In the genomic region with DNA sequence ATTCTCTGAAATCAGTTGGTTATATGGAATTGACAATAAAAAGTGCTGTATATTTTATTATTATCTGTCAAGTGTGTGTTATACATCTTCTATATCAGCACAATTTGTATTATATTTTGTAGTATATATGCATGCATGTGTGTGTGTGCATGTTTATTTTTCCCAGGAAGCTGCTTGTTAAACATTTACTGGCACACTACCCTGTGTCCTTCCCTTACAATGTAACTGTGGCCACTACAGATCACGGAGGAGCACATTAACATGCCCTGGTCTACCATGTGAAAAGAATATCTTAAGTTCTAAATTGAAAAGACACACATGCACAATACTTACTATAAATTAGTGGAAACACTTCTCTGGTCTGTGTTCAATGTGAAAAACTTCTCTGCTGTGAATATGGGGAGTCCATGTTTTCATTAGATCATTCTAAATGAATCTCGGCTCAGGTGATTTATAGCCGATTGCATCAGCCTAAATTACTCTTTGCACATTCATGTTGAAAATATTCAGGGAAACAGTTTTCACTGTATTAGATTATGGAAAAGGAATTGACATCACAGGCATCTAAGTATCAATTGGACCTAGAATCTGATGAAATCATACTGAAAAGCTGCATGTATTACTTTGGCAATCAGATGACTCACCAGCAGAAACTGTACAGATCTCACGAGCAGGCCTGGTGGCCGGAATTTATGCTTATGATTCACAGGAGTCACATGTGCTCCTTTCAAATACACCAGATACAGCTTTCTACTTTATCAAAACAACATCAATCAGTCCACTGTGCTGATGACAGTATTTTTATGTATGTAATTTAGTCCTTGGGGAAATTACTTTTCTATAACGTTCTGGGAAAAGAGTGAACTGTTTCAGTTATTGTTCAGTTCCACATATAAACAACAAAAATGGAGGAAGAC, we compare ENCODE assay signal across 8 cellular contexts. TPM values are rescaled to one million over a fixed set of nuclear protein-coding genes. Genes with fewer than 3 reads are reported as not detected.
DNase-seq lines count a peak whose midpoint lies in the region; ATAC-seq, FAIRE-seq and TF ChIP-seq lines count a peak whose summit lies in the region.

No MANE protein-coding gene starts in this region.

- CTCF ChIA-PET in A549 (lab: Yijun Ruan, JAX) = interaction anchor here (1.1 to 7.1 kb wide), 9 partner anchors 8 to 90 kb away, joined by 3 to 98 read pairs (median 6); partner anchors contain the start of gene LURAP1L

- no peak overlapping the region for H3K14ac ChIP-seq in mesenchymal stem cell (ENCODE audit: low read length in 2 of 2)

- no peak overlapping the region for H2BK12ac ChIP-seq in mesenchymal stem cell (ENCODE audit: low read length in 2 of 2)

- H3K9me3 ChIP-seq in A549 = peaks cover 12% of the 10 kb centered on the region
- H3K9me3 ChIP-seq in mesenchymal stem cell (ENCODE audit: control insufficient read depth, low read length) = no peaks in the 10 kb centered on the region
- no peaks in the 10 kb centered on the region for H3K9me3 ChIP-seq in vagina

- peak; percentile 100 for FAIRE-seq in A549 (lab: Jason Lieb, UNC)

- no peak overlapping the region for H4K8ac ChIP-seq in mesenchymal stem cell (ENCODE audit: low read length)

- H3K27me3 ChIP-seq in mesenchymal stem cell (ENCODE audit: control insufficient read depth in 1 of 2, insufficient read depth in 1 of 2, low read length in 2 of 2) (no peaks in the 10 kb centered on the region), vagina (no peaks in the 10 kb centered on the region)

- TF ChIP-seq RAD21 in A549 (conservative IDR thresholded peaks at IDR 0.05 in 1 of 2, IDR thresholded peaks at IDR 0.05 in 1 of 2) = peak; percentile 14 to 59

- H2AFZ ChIP-seq in mesenchymal stem cell (ENCODE audit: low read depth, low read length) = no peak overlapping the region

- peaks cover 77% of the 10 kb centered on the region for H3K4me1 ChIP-seq in A549
- H3K4me1 ChIP-seq in mesenchymal stem cell (ENCODE audit: control insufficient read depth, insufficient read depth, low read depth, low read length) = peaks cover 2% of the 10 kb centered on the region
- H3K4me1 ChIP-seq in vagina = peaks cover 54% of the 10 kb centered on the region

- H3K36me3 ChIP-seq in mesenchymal stem cell (ENCODE audit: control insufficient read depth in 1 of 2, insufficient read depth in 2 of 2, low read depth in 1 of 2, low read length in 2 of 2) (no peaks in the 10 kb centered on the region), vagina (no peaks in the 10 kb centered on the region)

- H3K4me3 ChIP-seq in A549 (peak overlapping the region; percentile 21; the same call in 2 of the 3 replicates), coronary artery (peak overlapping the region; percentile 33), mesenchymal stem cell (ENCODE audit: insufficient read depth in 1 of 2, low read depth in 1 of 2, low read length in 2 of 2) (peak overlapping the region in 1 of 2 experiments; percentile 51), vagina (no peak overlapping the region)

- H2BK5ac ChIP-seq in mesenchymal stem cell (ENCODE audit: low read depth, low read length, poor library complexity, severe bottlenecking) = peak overlapping the region; percentile 84

- H3K4me2 ChIP-seq in A549 (peak overlapping the region; percentile 83), mesenchymal stem cell (ENCODE audit: low read length, poor library complexity, severe bottlenecking) (peak overlapping the region; percentile 16)

- H3K36me3 Mint-ChIP-seq in HFFc6 (ENCODE audit: low read depth) = no peaks in the 10 kb centered on the region
- no peaks in the 10 kb centered on the region for H3K36me3 Mint-ChIP-seq in activated T-helper 17 cell treated with anti-CD3 and anti-CD28 coated beads, Interleukin-2, amount 50 U/mL, for 72 hours (ENCODE audit: low read depth)

- no peak overlapping the region for H3K4ac ChIP-seq in mesenchymal stem cell (ENCODE audit: low read depth in 1 of 2, low read length in 2 of 2)

- peaks cover 2% of the 10 kb centered on the region for H3K79me1 ChIP-seq in mesenchymal stem cell (replicated peaks; ENCODE audit: low read length, poor library complexity, severe bottlenecking)

- peaks cover 76% of the 10 kb centered on the region for H3K4me1 Mint-ChIP-seq in HFFc6 (ENCODE audit: low read depth)
- H3K4me1 Mint-ChIP-seq in activated T-helper 17 cell treated with anti-CD3 and anti-CD28 coated beads, Interleukin-2, amount 50 U/mL, for 72 hours = no peaks in the 10 kb centered on the region

- DNase-seq in A549 (ENCODE audit: low read depth in 1 of 2, low spot score in 1 of 2) (peak; percentile 71 to 96), HFFc6 (peak; percentile 93), NCI-H748 (lab: John Stamatoyannopoulos, UW; ENCODE audit: unreplicated experiment) (peak; percentile 90), coronary artery (ENCODE audit: low spot score) (peak; percentile 80), mesenchymal stem cell (peak; percentile 99), vagina (ENCODE audit: extremely low spot score in 2 of 2) (no peak)

- H3K27ac Mint-ChIP-seq in HFFc6 = peak overlapping the region; percentile 87
- no peak overlapping the region for H3K27ac Mint-ChIP-seq in activated T-helper 17 cell treated with anti-CD3 and anti-CD28 coated beads, Interleukin-2, amount 50 U/mL, for 72 hours

- no peak overlapping the region for H4K91ac ChIP-seq in mesenchymal stem cell (ENCODE audit: low read length)

- H3K9ac ChIP-seq in mesenchymal stem cell (ENCODE audit: low read length) = peak overlapping the region; percentile 89

- H2AK5ac ChIP-seq in mesenchymal stem cell (ENCODE audit: low read length, severe bottlenecking) = no peak overlapping the region

- intact Hi-C loops in vagina (cut with DNase I) = loop anchor here (10.0 kb wide), 1 partner anchor 59 kb away; no protein-coding TSS in a partner anchor

- POLR2A ChIA-PET in A549 (lab: Yijun Ruan, JAX) = interaction anchor here (0.6 to 2.7 kb wide), 5 partner anchors 15 to 95 kb away, joined by 4 to 48 read pairs (median 7); partner anchors contain the start of gene LURAP1L

- ATAC-seq in A549 = peak; percentile 79 to 82
- ATAC-seq in activated T-helper 17 cell treated with anti-CD3 and anti-CD28 coated beads, Interleukin-2, amount 50 U/mL, for 72 hours (replicated peaks) = no peak
- ATAC-seq in activated CD4-positive, CD25-positive, alpha-beta regulatory T cell treated with anti-CD3 and anti-CD28 coated beads, Interleukin-2, amount 50 U/mL, for 24 hours = no peak

- H3K27ac ChIP-seq in A549 (peak overlapping the region; percentile 93 to 94), coronary artery (peak overlapping the region; percentile 69 to 71), mesenchymal stem cell (ENCODE audit: low read length, poor library complexity, severe bottlenecking) (peak overlapping the region; percentile 96), vagina (peak overlapping the region; percentile 79)

- TF ChIP-seq CTCF in A549 (IDR thresholded peaks at IDR 0.05) (peak; percentile 6; the same call in 1 of the 3 replicates), HFFc6 (IDR thresholded peaks at IDR 0.05) (peak; percentile 63), coronary artery (IDR thresholded peaks at IDR 0.05) (peak; percentile 21), vagina (IDR thresholded peaks at IDR 0.05) (peak in 1 of 3 experiments; percentile 23)

- TF ChIP-seq EP300 in A549 (IDR thresholded peaks at IDR 0.05) = peak; percentile 98 to 99; a peak in 4 of 5 replicates

- H3K23ac ChIP-seq in mesenchymal stem cell (ENCODE audit: low read length in 2 of 2) = no peak overlapping the region

- H3K18ac ChIP-seq in mesenchymal stem cell (ENCODE audit: low read depth in 1 of 2, low read length in 2 of 2) = peak overlapping the region in 1 of 2 experiments; percentile 64

- no peak overlapping the region for H2BK15ac ChIP-seq in mesenchymal stem cell (ENCODE audit: low read depth, poor library complexity, severe bottlenecking)

- no peak for TF ChIP-seq POLR2A in A549 (IDR thresholded peaks at IDR 0.05; ENCODE audit: low read length)
- TF ChIP-seq POLR2A in vagina (IDR thresholded peaks at IDR 0.05) = no peak

- no peaks in the 10 kb centered on the region for H3K9me3 Mint-ChIP-seq in HFFc6
- peaks cover 13% of the 10 kb centered on the region for H3K9me3 Mint-ChIP-seq in activated T-helper 17 cell treated with anti-CD3 and anti-CD28 coated beads, Interleukin-2, amount 50 U/mL, for 72 hours

- WGBS in A549 (ENCODE audit: missing lambda C conversion rate) = 2% methylated on average over 6 of the region's 6 CpGs
- WGBS in mesenchymal stem cell = 0% methylated on average over 1 of the region's 6 CpGs

- no peak overlapping the region for H2BK120ac ChIP-seq in mesenchymal stem cell (ENCODE audit: low read depth, low read length)

- H3K4me3 Mint-ChIP-seq in HFFc6 = peak overlapping the region; percentile 72
- H3K4me3 Mint-ChIP-seq in activated T-helper 17 cell treated with anti-CD3 and anti-CD28 coated beads, Interleukin-2, amount 50 U/mL, for 72 hours = no peak overlapping the region

- H3K27me3 Mint-ChIP-seq in HFFc6 (ENCODE audit: insufficient read depth) = no peaks in the 10 kb centered on the region
- H3K27me3 Mint-ChIP-seq in activated T-helper 17 cell treated with anti-CD3 and anti-CD28 coated beads, Interleukin-2, amount 50 U/mL, for 72 hours = no peaks in the 10 kb centered on the region

TF ChIP-seq in A549, 52 proteins besides CTCF, POLR2A, EP300 and RAD21 (continues in another document):
- TF ChIP-seq, protein P1, sequence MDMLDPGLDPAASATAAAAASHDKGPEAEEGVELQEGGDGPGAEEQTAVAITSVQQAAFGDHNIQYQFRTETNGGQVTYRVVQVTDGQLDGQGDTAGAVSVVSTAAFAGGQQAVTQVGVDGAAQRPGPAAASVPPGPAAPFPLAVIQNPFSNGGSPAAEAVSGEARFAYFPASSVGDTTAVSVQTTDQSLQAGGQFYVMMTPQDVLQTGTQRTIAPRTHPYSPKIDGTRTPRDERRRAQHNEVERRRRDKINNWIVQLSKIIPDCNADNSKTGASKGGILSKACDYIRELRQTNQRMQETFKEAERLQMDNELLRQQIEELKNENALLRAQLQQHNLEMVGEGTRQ (IDR thresholded peaks at IDR 0.05) = peak; percentile 84
- no peak for TF ChIP-seq TP53 (CRISPR knock-in tag; IDR thresholded peaks at IDR 0.05)

RNA-seq across cellular contexts. Expression of gene LURAP1L, which starts 39.4 kb away (rescaled TPM):
- polyA plus RNA-seq in A549 (2011; rRNA removed) (52.4 and 61.4 TPM in 2 replicates), A549 (2017; fragmentation: RNase III; extraction: RNeasy Plus Mini Kit Qiagen cat#74134 plus additional on column Dnase treatment) (15.6 to 24.4 TPM (median 23.9 TPM) in 3 replicates)
- 14.5 and 16.9 TPM in 2 replicates for polyA plus RNA-seq in A549 (2012; cell fraction: cytosol; rRNA removed)
- polyA plus RNA-seq in A549 (2012; cell fraction: nucleus; rRNA removed) = 23.0 and 32.1 TPM in 2 replicates
- 70.0 and 83.0 TPM in 2 replicates for polyA minus RNA-seq in A549 (2011; rRNA and poly(A)+ RNA removed)
- 1 to 10 TPM; 1.1 to 1.7 (median 1.3) TPM for total RNA-seq in HFFc6 (2021; fragmentation: NEBNext Ultra II Directional; extraction: Animal tissue kit (Norgen Biotek cat#: 25700))
- polyA plus RNA-seq in mesenchymal stem cell (2013, experiment 1 of 2) = 32.8 TPM
- 33.7 TPM for polyA plus RNA-seq in mesenchymal stem cell (2013, experiment 2 of 2)
- total RNA-seq in vagina = 14.5 TPM
- total RNA-seq in activated T-helper 17 cell treated with anti-CD3 and anti-CD28 coated beads, Interleukin-2, amount 50 U/mL, for 72 hours = not detected

Comparison
In these comparisons a context has a peak if more than half of its experiments do, and no peak if none do; other contexts are left out.
1. ATAC-seq: peak in A549 (2 of 2); none in activated T-helper 17 cell treated with anti-CD3 and anti-CD28 coated beads, Interleukin-2, amount 50 U/mL, for 72 hours (single experiment) and activated CD4-positive, CD25-positive, alpha-beta regulatory T cell treated with anti-CD3 and anti-CD28 coated beads, Interleukin-2, amount 50 U/mL, for 24 hours (0 of 2).
2. DNase-seq: peak in A549 (2 of 2), HFFc6 (single experiment), NCI-H748 (single experiment), coronary artery (single experiment) and mesenchymal stem cell (single experiment); none in vagina (0 of 2).
3. H3K4me3 ChIP-seq: peak in A549 (single experiment) and coronary artery (single experiment); none in vagina (0 of 2).
4. Peak in every context shown above with its lines, with median percentiles within 50 percentile points of each other: H3K27ac ChIP-seq.